In genomic region chr7:112869111-112869774, GRCh38 we compare ENCODE assay signal across 8 cellular contexts.
A peak's percentile ranks its signal among the peaks of the same experiment; 100 is the strongest.
DNase-seq lines count a peak whose midpoint lies in the region; ATAC-seq and TF ChIP-seq lines count a peak whose summit lies in the region.

No MANE protein-coding gene starts in this region.

- H3K9me3 ChIP-seq in BE2C (no peaks in the 10 kb centered on the region), osteoblast (ENCODE audit: low read depth, low read length) (no peaks in the 10 kb centered on the region)

- peaks cover 62% of the 10 kb centered on the region for H3K79me2 ChIP-seq in osteoblast (ENCODE audit: insufficient read depth, low read length)

- H3K4me3 ChIP-seq in BE2C (ENCODE audit: low read depth, low read length) (no peak overlapping the region), epithelial cell of proximal tubule (ENCODE audit: low read depth, low read length) (no peak overlapping the region), osteoblast (ENCODE audit: insufficient read depth, low read length) (no peak overlapping the region)

- H3K36me3 ChIP-seq in BE2C: no peaks in the 10 kb centered on the region
- H3K36me3 ChIP-seq in osteoblast (ENCODE audit: insufficient read depth, low read length): no peaks in the 10 kb centered on the region

- TF ChIP-seq CTCF in BE2C (IDR thresholded peaks at IDR 0.05; ENCODE audit: low read depth, low read length): peak; percentile 100
- peak; percentile 94 for TF ChIP-seq CTCF in epithelial cell of proximal tubule (conservative IDR thresholded peaks at IDR 0.05; ENCODE audit: low read depth, low read length)
- TF ChIP-seq CTCF in osteoblast (IDR thresholded peaks at IDR 0.05; ENCODE audit: extremely low read depth, low read depth, low read length): peak; percentile 79

- H3K4me2 ChIP-seq in osteoblast (ENCODE audit: insufficient read depth, low read length): no peak overlapping the region

- no peak overlapping the region for H3K27ac ChIP-seq in osteoblast (ENCODE audit: low read depth, low read length)

- H3K4me1 ChIP-seq in BE2C: no peaks in the 10 kb centered on the region
- no peaks in the 10 kb centered on the region for H3K4me1 ChIP-seq in osteoblast (ENCODE audit: insufficient read depth, low read length)

- H3K27me3 ChIP-seq in BE2C (no peaks in the 10 kb centered on the region), osteoblast (ENCODE audit: insufficient read depth, low read length) (no peaks in the 10 kb centered on the region)

- no peak overlapping the region for H2AFZ ChIP-seq in osteoblast (ENCODE audit: low read length)

- peaks cover 62% of the 10 kb centered on the region for H4K20me1 ChIP-seq in osteoblast (ENCODE audit: insufficient read depth, low read length)

- DNase-seq in BE2C (peak; percentile 69), MV-4-11 (lab: John Stamatoyannopoulos, UW) (peak; percentile 31), epithelial cell of proximal tubule (ENCODE audit: low read depth) (no peak), osteoblast (ENCODE audit: insufficient read length, low spot score, missing footprints) (no peak)
- peak; percentile 62 to 66 for DNase-seq in activated CD4-positive, alpha-beta T cell treated with anti-CD3 and anti-CD28 coated beads, Interleukin-2, amount 50 U/mL, for 48 hours

- peak; percentile 45 for ATAC-seq in GM21360 (IDR thresholded peaks at IDR 0.05; ENCODE audit: unreplicated experiment)
- ATAC-seq in GM18870 (IDR thresholded peaks at IDR 0.05; ENCODE audit: unreplicated experiment): no peak
- no peak for ATAC-seq in HG02623 (IDR thresholded peaks at IDR 0.05; ENCODE audit: unreplicated experiment)

Comparison
In these comparisons a context has a peak if more than half of its experiments do, and no peak if none do; other contexts are left out.
1. DNase-seq: peak in BE2C (single experiment), MV-4-11 (single experiment) and activated CD4-positive, alpha-beta T cell treated with anti-CD3 and anti-CD28 coated beads, Interleukin-2, amount 50 U/mL, for 48 hours (2 of 2); none in epithelial cell of proximal tubule (single experiment) and osteoblast (single experiment).
2. Peak in every context shown above with its lines, with median percentiles within 50 percentile points of each other: CTCF ChIP-seq.